In genomic region chr19:55483681-55484361, GRCh38 we compare ENCODE assay signal across 11 cellular contexts. TPM values are rescaled to one million over a fixed set of nuclear protein-coding genes. Genes with fewer than 3 reads are reported as not detected.
A peak's percentile ranks its signal among the peaks of the same experiment; 100 is the strongest.
DNase-seq lines count a peak whose midpoint lies in the region; ATAC-seq and TF ChIP-seq lines count a peak whose summit lies in the region.
"Had no signal": no experiment of that assay in that cellular context is flagged by ENCODE, and none has a peak within 500 bp of the region (broad histone marks: within the 10 kb centered on the region; RNA-seq: fewer than 3 reads in every experiment).

No MANE protein-coding gene starts in this region.

- POLR2A ChIA-PET in T-cell (lab: Charles Lee) = no interaction called here

- peaks cover 67% of the 10 kb centered on the region for H3K4me1 ChIP-seq in left ventricle myocardium inferior
- H3K4me1 ChIP-seq in right atrium auricular region = peaks cover 0 to 63% of the 10 kb centered on the region in 2 donors
- H3K4me1 ChIP-seq in lower lobe of right lung = peaks cover 38% of the 10 kb centered on the region
- H3K4me1 ChIP-seq in uterus = peaks cover 5 to 32% of the 10 kb centered on the region in 2 donors

- no peaks in the 10 kb centered on the region for H3K27me3 ChIP-seq in left ventricle myocardium inferior (ENCODE audit: low read depth)
- H3K27me3 ChIP-seq in right atrium auricular region = no peaks in the 10 kb centered on the region
- no peaks in the 10 kb centered on the region for H3K27me3 ChIP-seq in lower lobe of right lung (ENCODE audit: low read depth)
- no peaks in the 10 kb centered on the region for H3K27me3 ChIP-seq in uterus

- peaks cover 3% of the 10 kb centered on the region for H3K36me3 Mint-ChIP-seq in T-cell

- TF ChIP-seq CTCF in left ventricle myocardium inferior (IDR thresholded peaks at IDR 0.05; ENCODE audit: borderline replicate concordance) = no peak
- no peak for TF ChIP-seq CTCF in right atrium auricular region (IDR thresholded peaks at IDR 0.05)
- no peak for TF ChIP-seq CTCF in lower lobe of right lung (IDR thresholded peaks at IDR 0.05)
- no peak for TF ChIP-seq CTCF in uterus (IDR thresholded peaks at IDR 0.05)
- TF ChIP-seq CTCF in foreskin fibroblast (IDR thresholded peaks at IDR 0.05; ENCODE audit: low read depth, low read length) = no peak

- H3K36me3 ChIP-seq in left ventricle myocardium inferior = peaks cover 25% of the 10 kb centered on the region
- peaks cover 11% of the 10 kb centered on the region for H3K36me3 ChIP-seq in right atrium auricular region
- peaks cover 28% of the 10 kb centered on the region for H3K36me3 ChIP-seq in lower lobe of right lung
- H3K36me3 ChIP-seq in uterus = no peaks in the 10 kb centered on the region

- peaks cover 15 to 24% (median 24%) of the 10 kb centered on the region in 3 donors for H3K4me1 Mint-ChIP-seq in T-cell

- no peaks in the 10 kb centered on the region for H3K9me3 Mint-ChIP-seq in T-cell

- no peak for TF ChIP-seq POLR2A in uterus (IDR thresholded peaks at IDR 0.05)

- H3K27me3 Mint-ChIP-seq in T-cell = no peaks in the 10 kb centered on the region

- CTCF ChIA-PET in T-cell (lab: Charles Lee) = no interaction called here

- no peak for ATAC-seq in T-cell (replicated peaks in 1 of 4)
- ATAC-seq in lower lobe of right lung = no peak
- no peak for ATAC-seq in GM19467 (IDR thresholded peaks at IDR 0.05; ENCODE audit: unreplicated experiment)

- H3K4me3 ChIP-seq in left ventricle myocardium inferior (peak overlapping the region; percentile 80), right atrium auricular region (no peak overlapping the region), lower lobe of right lung (no peak overlapping the region), uterus (no peak overlapping the region), foreskin fibroblast (ENCODE audit: low read depth in 1 of 2, low read length in 2 of 2) (peak overlapping the region in 1 of 2 donors; percentile 63)

- H3K27ac ChIP-seq in left ventricle myocardium inferior (replicated peaks) (peak overlapping the region; percentile 90), right atrium auricular region (no peak overlapping the region), lower lobe of right lung (peak overlapping the region; percentile 77), uterus (peak overlapping the region; percentile 96 to 99)

- H3K4me3 Mint-ChIP-seq in T-cell = peak overlapping the region; percentile 54 to 83 (median 72)

- intact Hi-C loops in left ventricle myocardium inferior (cut with micrococcal nuclease) (no loop called here), lower lobe of right lung (cut with DNase I) (no loop called here), uterus (cut with DNase I; ENCODE audit: low total_unique reads) (no loop called here)

- no peak overlapping the region for H3K27ac Mint-ChIP-seq in T-cell

- DNase-seq in left ventricle myocardium inferior (no peak), right atrium auricular region (ENCODE audit: low spot score) (no peak), T-cell (no peak), lower lobe of right lung (no peak), uterus (no peak), LoVo (ENCODE audit: low spot score) (no peak), foreskin fibroblast (no peak)
- DNase-seq: midbrain had no signal

- no peaks in the 10 kb centered on the region for H3K9me3 ChIP-seq in left ventricle myocardium inferior (replicated peaks)
- no peaks in the 10 kb centered on the region for H3K9me3 ChIP-seq in right atrium auricular region
- no peaks in the 10 kb centered on the region for H3K9me3 ChIP-seq in lower lobe of right lung
- H3K9me3 ChIP-seq in uterus = no peaks in the 10 kb centered on the region

RNA-seq across cellular contexts. Expression of gene NAT14, which starts 1.2 kb away (rescaled TPM):
- total RNA-seq in left ventricle myocardium inferior (5.2 TPM), right atrium auricular region (1 to 10 TPM; 2.3 to 7.0 TPM), T-cell (10 to 100 TPM in 1 of 5 donors, 1 to 10 TPM in 4; 6.3 to 10.4 (median 8.1) TPM), lower lobe of right lung (16.6 TPM), uterus (10 to 100 TPM; 16.8 to 44.3 (median 19.6) TPM)

RNA-seq across cellular contexts. Expression of gene SSC5D, which starts 4.4 kb away (rescaled TPM):
- total RNA-seq in left ventricle myocardium inferior = 3.7 TPM
- 1 to 10 TPM; 3.3 to 6.7 TPM for total RNA-seq in right atrium auricular region
- total RNA-seq in T-cell = 1 to 10 TPM in 2 of 5 donors, under 1 TPM in 3; 0.38 to 1.3 (median 0.66) TPM
- 4.7 TPM for total RNA-seq in lower lobe of right lung
- total RNA-seq in uterus = 10 to 100 TPM in 3 of 4 donors, 1 to 10 TPM in 1; 5.0 to 50.8 (median 36.0) TPM

RNA-seq across cellular contexts. Expression of gene ZNF628, which starts 7.4 kb away (rescaled TPM):
- total RNA-seq in left ventricle myocardium inferior (5.4 TPM), right atrium auricular region (10 to 100 TPM in 1 of 2 donors, 1 to 10 TPM in 1; 5.6 to 13.2 TPM), T-cell (10 to 100 TPM; 14.2 to 24.1 (median 16.2) TPM), lower lobe of right lung (7.1 TPM), uterus (10 to 100 TPM in 2 of 4 donors, 1 to 10 TPM in 1, not detected in 1; 1.0 to 29.5 (median 11.9) TPM)

RNA-seq across cellular contexts. Expression of gene C19orf85, which starts 19.3 kb away (rescaled TPM):
- total RNA-seq in left ventricle myocardium inferior (not detected), right atrium auricular region (not detected), T-cell (not detected), lower lobe of right lung (not detected), uterus (not detected)
- total RNA-seq: activated CD8-positive, alpha-beta memory T cell treated with anti-CD3 and anti-CD28 coated beads for 36 hours; LHCN-M2 had no signal

RNA-seq across cellular contexts. Expression of gene ISOC2, which starts 22.4 kb away (rescaled TPM):
- total RNA-seq in left ventricle myocardium inferior = 52.6 TPM
- total RNA-seq in right atrium auricular region = 10 to 100 TPM; 87.0 to 92.2 TPM
- total RNA-seq in T-cell = 10 to 100 TPM in 3 of 5 donors, 1 to 10 TPM in 2; 6.8 to 18.9 (median 14.7) TPM
- total RNA-seq in lower lobe of right lung = 28.6 TPM
- 10 to 100 TPM in 3 of 4 donors, 1 to 10 TPM in 1; 1.2 to 78.6 (median 23.8) TPM for total RNA-seq in uterus

Comparison
In these comparisons a context has a peak if more than half of its experiments do, and no peak if none do; other contexts are left out.
1. H3K27ac ChIP-seq: peak in left ventricle myocardium inferior (single experiment), lower lobe of right lung (single experiment) and uterus (2 of 2); none in right atrium auricular region (0 of 2).